11 cellular contexts compared by ENCODE assay signal in the genomic region with DNA sequence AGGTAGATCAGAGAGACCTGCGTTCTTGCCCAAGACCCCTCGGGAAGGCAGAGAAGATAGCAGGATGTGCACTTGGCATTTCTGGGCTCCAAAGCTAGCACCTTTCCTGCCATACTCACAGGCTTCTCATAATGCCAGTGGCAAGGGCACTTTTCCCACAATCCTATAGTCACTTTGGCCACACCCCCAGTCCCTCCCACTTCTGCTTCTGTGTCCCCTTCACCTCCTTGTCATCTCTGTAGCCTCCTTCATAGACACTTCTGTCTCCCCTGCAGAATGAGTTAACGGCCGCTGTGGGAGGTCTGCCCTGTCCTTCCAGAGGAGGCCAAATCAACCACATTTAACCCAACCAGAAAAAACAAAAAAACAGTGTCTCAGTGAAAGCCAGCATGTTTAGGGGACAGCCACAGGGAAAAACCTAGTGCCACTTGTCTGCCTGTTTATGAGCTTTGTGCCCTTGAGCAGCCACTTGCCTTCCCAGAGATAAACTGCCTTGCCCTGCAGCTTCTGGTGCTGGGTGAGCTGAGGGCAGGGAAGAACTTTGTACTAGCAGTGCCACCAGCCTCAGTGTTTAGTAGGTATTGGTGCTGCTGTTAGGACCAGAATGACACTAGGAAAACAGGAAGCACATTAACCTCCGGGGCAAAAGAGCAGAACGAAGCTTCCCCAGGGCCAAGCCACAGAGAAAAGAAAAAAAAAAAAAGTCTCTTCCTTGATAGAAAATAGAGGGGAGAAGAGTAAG.
DNase-seq lines count a peak whose midpoint lies in the region; ATAC-seq and TF ChIP-seq lines count a peak whose summit lies in the region.
"Had no signal": no experiment of that assay in that cellular context is flagged by ENCODE, and none has a peak within 500 bp of the region (broad histone marks: within the 10 kb centered on the region; RNA-seq: fewer than 3 reads in every experiment).

No MANE protein-coding gene starts in this region.

- H3K9me3 ChIP-seq in neural progenitor cell (ENCODE audit: low read depth) = no peaks in the 10 kb centered on the region
- H3K9me3 ChIP-seq: tibial artery had no signal

- no peaks in the 10 kb centered on the region for H3F3A ChIP-seq in neural progenitor cell (ENCODE audit: low read depth)

- CTCF ChIA-PET in activated CD4-positive, alpha-beta memory T cell treated with anti-CD3 and anti-CD28 coated beads, Interleukin-2, amount 10 ng/mL, durations not matched to agents 7 days and 5 days (lab: Charles Lee) = no interaction called here
- CTCF ChIA-PET in activated CD4-positive, alpha-beta memory T cell treated with anti-CD3 and anti-CD28 coated beads for 36 hours (lab: Charles Lee) = interaction anchor here (0.9 kb wide), 1 partner anchor 10 kb away, joined by 3 read pairs; no protein-coding TSS in a partner anchor

- no peak for DNase-seq in activated CD4-positive, alpha-beta memory T cell treated with anti-CD3 and anti-CD28 coated beads, Interleukin-2, amount 10 ng/mL, durations not matched to agents 7 days and 5 days
- no peak for DNase-seq in activated CD4-positive, alpha-beta memory T cell treated with anti-CD3 and anti-CD28 coated beads for 36 hours
- DNase-seq in renal cortical epithelial cell (ENCODE audit: low read depth) (peak; percentile 42), NCI-H146 (lab: John Stamatoyannopoulos, UW) (no peak), neural progenitor cell (ENCODE audit: low spot score) (no peak), AG08395 (ENCODE audit: low spot score) (no peak)
- DNase-seq: central memory CD4-positive, alpha-beta T cell; NCI-H446; tibial artery had no signal

- no peak overlapping the region for H3K4me2 ChIP-seq in neural progenitor cell

- H2AFZ ChIP-seq in neural progenitor cell (replicated peaks) = no peak overlapping the region

- no peak overlapping the region for H3K27ac ChIP-seq in neural progenitor cell
- H3K27ac ChIP-seq: tibial artery had no signal

- H3K4me1 Mint-ChIP-seq in activated CD4-positive, alpha-beta memory T cell treated with anti-CD3 and anti-CD28 coated beads, Interleukin-2, amount 10 ng/mL, durations not matched to agents 7 days and 5 days = peaks cover 12% of the 10 kb centered on the region
- H3K4me1 Mint-ChIP-seq in activated CD4-positive, alpha-beta memory T cell treated with anti-CD3 and anti-CD28 coated beads for 36 hours (ENCODE audit: low read depth) = peaks cover 24% of the 10 kb centered on the region
- peaks cover 39% of the 10 kb centered on the region for H3K4me1 Mint-ChIP-seq in activated naive CD8-positive, alpha-beta T cell (ENCODE audit: low read depth)
- peaks cover 11% of the 10 kb centered on the region for H3K4me1 Mint-ChIP-seq in neural progenitor cell

- no peaks in the 10 kb centered on the region for H3K79me2 ChIP-seq in neural progenitor cell (ENCODE audit: low read depth)

- no peaks in the 10 kb centered on the region for H3K27me3 ChIP-seq in neural progenitor cell

- no peaks in the 10 kb centered on the region for H3K4me1 ChIP-seq in neural progenitor cell
- H3K4me1 ChIP-seq: tibial artery had no signal

- H3K9me3 Mint-ChIP-seq in activated CD4-positive, alpha-beta memory T cell treated with anti-CD3 and anti-CD28 coated beads, Interleukin-2, amount 10 ng/mL, durations not matched to agents 7 days and 5 days = peaks cover 3% of the 10 kb centered on the region
- no peaks in the 10 kb centered on the region for H3K9me3 Mint-ChIP-seq in activated CD4-positive, alpha-beta memory T cell treated with anti-CD3 and anti-CD28 coated beads for 36 hours
- peaks cover 6% of the 10 kb centered on the region for H3K9me3 Mint-ChIP-seq in activated naive CD8-positive, alpha-beta T cell (ENCODE audit: low read depth)
- no peaks in the 10 kb centered on the region for H3K9me3 Mint-ChIP-seq in neural progenitor cell

- H3K9ac ChIP-seq in neural progenitor cell = no peak overlapping the region

- intact Hi-C loops in activated CD4-positive, alpha-beta memory T cell treated with anti-CD3 and anti-CD28 coated beads for 36 hours (cut with micrococcal nuclease) = no loop called here

- no peaks in the 10 kb centered on the region for H3K36me3 ChIP-seq in neural progenitor cell
- H3K36me3 ChIP-seq: tibial artery had no signal

- ATAC-seq in HG03103 (IDR thresholded peaks at IDR 0.05; ENCODE audit: low read depth, unreplicated experiment) = peak; percentile 50

- H3K4me3 Mint-ChIP-seq in activated CD4-positive, alpha-beta memory T cell treated with anti-CD3 and anti-CD28 coated beads, Interleukin-2, amount 10 ng/mL, durations not matched to agents 7 days and 5 days = no peak overlapping the region
- H3K4me3 Mint-ChIP-seq in activated CD4-positive, alpha-beta memory T cell treated with anti-CD3 and anti-CD28 coated beads for 36 hours = no peak overlapping the region
- H3K4me3 Mint-ChIP-seq in activated naive CD8-positive, alpha-beta T cell = peak overlapping the region; percentile 63
- no peak overlapping the region for H3K4me3 Mint-ChIP-seq in neural progenitor cell

- peak overlapping the region; percentile 61 for H3K27ac Mint-ChIP-seq in activated CD4-positive, alpha-beta memory T cell treated with anti-CD3 and anti-CD28 coated beads, Interleukin-2, amount 10 ng/mL, durations not matched to agents 7 days and 5 days
- H3K27ac Mint-ChIP-seq in activated CD4-positive, alpha-beta memory T cell treated with anti-CD3 and anti-CD28 coated beads for 36 hours = no peak overlapping the region
- peak overlapping the region; percentile 91 for H3K27ac Mint-ChIP-seq in activated naive CD8-positive, alpha-beta T cell
- H3K27ac Mint-ChIP-seq in neural progenitor cell = no peak overlapping the region

- POLR2A ChIA-PET in activated CD4-positive, alpha-beta memory T cell treated with anti-CD3 and anti-CD28 coated beads, Interleukin-2, amount 10 ng/mL, durations not matched to agents 7 days and 5 days (lab: Charles Lee) = no interaction called here
- POLR2A ChIA-PET in activated CD4-positive, alpha-beta memory T cell treated with anti-CD3 and anti-CD28 coated beads for 36 hours (lab: Charles Lee) = no interaction called here

- H3K27me3 Mint-ChIP-seq in activated CD4-positive, alpha-beta memory T cell treated with anti-CD3 and anti-CD28 coated beads, Interleukin-2, amount 10 ng/mL, durations not matched to agents 7 days and 5 days = no peaks in the 10 kb centered on the region
- no peaks in the 10 kb centered on the region for H3K27me3 Mint-ChIP-seq in activated CD4-positive, alpha-beta memory T cell treated with anti-CD3 and anti-CD28 coated beads for 36 hours
- H3K27me3 Mint-ChIP-seq in activated naive CD8-positive, alpha-beta T cell = no peaks in the 10 kb centered on the region
- peaks cover 17% of the 10 kb centered on the region for H3K27me3 Mint-ChIP-seq in neural progenitor cell (ENCODE audit: insufficient read depth, low read depth)

- H3K4me3 ChIP-seq in neural progenitor cell = no peak overlapping the region
- H3K4me3 ChIP-seq: tibial artery had no signal

- H3K36me3 Mint-ChIP-seq in activated CD4-positive, alpha-beta memory T cell treated with anti-CD3 and anti-CD28 coated beads, Interleukin-2, amount 10 ng/mL, durations not matched to agents 7 days and 5 days (ENCODE audit: low read depth) = peaks cover 5% of the 10 kb centered on the region
- no peaks in the 10 kb centered on the region for H3K36me3 Mint-ChIP-seq in activated CD4-positive, alpha-beta memory T cell treated with anti-CD3 and anti-CD28 coated beads for 36 hours
- H3K36me3 Mint-ChIP-seq in activated naive CD8-positive, alpha-beta T cell = peaks cover 10% of the 10 kb centered on the region
- H3K36me3 Mint-ChIP-seq in neural progenitor cell = no peaks in the 10 kb centered on the region

- no peak for TF ChIP-seq CTCF in neural progenitor cell (IDR thresholded peaks at IDR 0.05)

- no peaks in the 10 kb centered on the region for H4K20me1 ChIP-seq in neural progenitor cell (ENCODE audit: low read depth)

Comparison
In these comparisons a context has a peak if more than half of its experiments do, and no peak if none do; other contexts are left out.
1. H3K27ac Mint-ChIP-seq: peak in activated CD4-positive, alpha-beta memory T cell treated with anti-CD3 and anti-CD28 coated beads, Interleukin-2, amount 10 ng/mL, durations not matched to agents 7 days and 5 days (single experiment) and activated naive CD8-positive, alpha-beta T cell (single experiment); none in activated CD4-positive, alpha-beta memory T cell treated with anti-CD3 and anti-CD28 coated beads for 36 hours (single experiment) and neural progenitor cell (single experiment).